ENCODE assay signal across 1 cellular context in the genomic region with DNA sequence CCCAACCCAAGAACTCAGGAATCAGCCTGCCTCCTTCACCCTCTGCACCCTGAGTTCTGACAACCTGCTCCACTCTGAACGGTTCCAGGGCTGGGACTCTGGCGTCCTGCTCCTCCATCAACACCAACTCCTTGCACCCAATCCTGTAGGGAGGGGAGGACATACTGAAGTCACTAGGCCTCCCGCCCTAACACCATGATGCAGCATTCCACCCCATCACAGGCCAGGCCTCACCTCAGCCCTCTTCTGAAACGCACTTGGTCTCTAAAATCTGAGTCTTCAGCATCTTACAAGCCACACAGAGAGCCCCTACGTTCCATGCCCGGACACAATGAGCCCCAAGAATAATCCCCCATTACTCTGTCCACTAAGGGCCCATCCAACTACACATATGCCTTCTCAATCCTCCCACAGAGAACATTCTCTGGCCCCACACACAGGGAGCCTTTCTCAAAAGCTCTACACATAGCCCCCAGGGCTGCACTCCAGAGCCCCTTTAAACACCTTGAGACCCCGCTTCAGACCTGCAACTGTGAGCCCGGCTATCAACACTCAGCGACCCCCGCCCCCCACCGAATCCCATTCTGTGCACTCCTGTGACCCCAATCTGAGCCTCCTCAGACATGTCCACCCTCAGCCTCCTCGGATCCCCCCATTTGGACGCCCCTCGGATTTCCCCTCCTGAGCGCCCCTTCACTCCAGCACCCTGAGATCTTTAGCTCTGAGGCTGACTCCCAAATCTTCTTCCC.
TF ChIP-seq lines count a peak whose summit lies in the region.

No MANE protein-coding gene starts in this region.

TF ChIP-seq in endothelial cell of umbilical vein, 7 proteins besides CTCF, POLR2A, EP300 and RAD21:
- no peak for TF ChIP-seq POLR2AphosphoS5 (IDR thresholded peaks at IDR 0.05; ENCODE audit: insufficient read depth, low read depth, low read length)
- TF ChIP-seq EZH2 (IDR thresholded peaks at IDR 0.05; ENCODE audit: borderline replicate concordance, low read depth, low read length, severe bottlenecking), result no peak
- TF ChIP-seq GATA2 (IDR thresholded peaks at IDR 0.05; ENCODE audit: insufficient read depth, insufficient read length, low read depth, low read length), result no peak
- TF ChIP-seq MYC (IDR thresholded peaks at IDR 0.05; ENCODE audit: low read depth, low read length), result no peak
- no peak for TF ChIP-seq JUN (IDR thresholded peaks at IDR 0.05; ENCODE audit: borderline replicate concordance, insufficient read depth, insufficient read length, low read depth)
- TF ChIP-seq, protein P1, sequence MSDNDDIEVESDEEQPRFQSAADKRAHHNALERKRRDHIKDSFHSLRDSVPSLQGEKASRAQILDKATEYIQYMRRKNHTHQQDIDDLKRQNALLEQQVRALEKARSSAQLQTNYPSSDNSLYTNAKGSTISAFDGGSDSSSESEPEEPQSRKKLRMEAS (IDR thresholded peaks at IDR 0.05; ENCODE audit: insufficient read depth, insufficient read length), result no peak
- TF ChIP-seq FOS (IDR thresholded peaks at IDR 0.05; ENCODE audit: borderline replicate concordance, insufficient read depth, low read length), result no peak
